28 cellular contexts compared by ENCODE assay signal in the genomic region with DNA sequence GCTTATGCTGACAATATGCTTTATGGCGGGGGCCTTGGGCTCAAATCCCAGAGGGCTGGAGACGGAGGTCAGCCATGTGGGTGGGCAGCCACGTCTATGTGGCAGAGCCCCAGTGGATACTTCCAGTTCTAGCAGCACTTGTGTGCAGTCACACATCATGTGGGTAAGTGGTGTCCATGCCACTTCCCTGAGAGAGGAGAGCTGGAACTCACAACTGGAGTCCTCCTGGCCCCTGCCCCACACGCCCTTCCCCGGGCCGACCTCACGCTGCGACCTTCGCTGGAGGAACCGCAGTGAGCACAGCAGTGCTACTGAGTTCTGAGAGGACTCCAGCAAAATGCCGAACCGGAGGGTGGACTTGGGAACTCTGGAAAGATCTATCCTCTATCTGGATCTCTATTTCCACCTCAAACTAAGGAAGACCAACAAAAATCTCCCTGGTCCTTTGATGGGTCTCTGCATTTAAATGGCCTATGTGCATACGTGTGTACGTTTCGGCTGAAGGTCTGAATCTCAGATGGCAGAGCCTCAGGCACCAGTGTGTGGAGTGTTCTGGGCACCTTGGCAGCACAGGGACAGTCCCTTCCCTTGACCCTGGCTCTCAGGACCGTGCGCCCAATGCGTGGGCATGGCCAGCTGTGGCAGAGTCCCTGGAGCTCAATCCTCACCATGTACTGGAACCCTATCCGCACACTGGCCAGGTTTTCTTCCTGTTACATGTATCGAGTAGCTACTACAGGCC. TPM values are rescaled to one million over a fixed set of nuclear protein-coding genes. Genes with fewer than 3 reads are reported as not detected.
"Had no signal": no experiment of that assay in that cellular context is flagged by ENCODE, and none has a peak within 500 bp of the region (broad histone marks: within the 10 kb centered on the region; RNA-seq: fewer than 3 reads in every experiment).

No MANE protein-coding gene starts in this region.

- H3K9me3 ChIP-seq: heart left ventricle, left lung, lower lobe of right lung, ovary, right atrium auricular region, sigmoid colon, spleen, testis, thyroid gland, transverse colon, upper lobe of left lung, vagina had no signal

- FAIRE-seq: islet of Langerhans, kidney, small intestine had no signal

- H3K36me3 ChIP-seq: heart left ventricle, left lung, lower lobe of right lung, ovary, right atrium auricular region, sigmoid colon, spleen, thyroid gland, transverse colon, upper lobe of left lung, vagina had no signal

- H3K36me3 Mint-ChIP-seq: immature natural killer cell; naive thymus-derived CD8-positive, alpha-beta T cell; stimulated activated effector memory CD8-positive, alpha-beta T cell treated with anti-CD3 and anti-CD28 coated beads, Interleukin-12 subunit alpha, Interleukin-12 subunit beta, amount 100 ng/mL, for 72 hours had no signal

- H3K27ac Mint-ChIP-seq: immature natural killer cell; naive thymus-derived CD8-positive, alpha-beta T cell; nephron; progenitor cell of endocrine pancreas; stimulated activated effector memory CD8-positive, alpha-beta T cell treated with anti-CD3 and anti-CD28 coated beads, Interleukin-12 subunit alpha, Interleukin-12 subunit beta, amount 100 ng/mL, for 72 hours had no signal

- ATAC-seq: heart left ventricle; left colon; left lung; lower lobe of right lung; naive thymus-derived CD8-positive, alpha-beta T cell; stimulated activated effector memory CD8-positive, alpha-beta T cell treated with anti-CD3 and anti-CD28 coated beads, Interleukin-12 subunit alpha, Interleukin-12 subunit beta, amount 100 ng/mL, for 72 hours; stimulated activated naive CD8-positive, alpha-beta T cell treated with anti-CD3 and anti-CD28 coated beads, Interleukin-15, amount 100 ng/mL, for 72 hours had no signal

- H3K4me1 ChIP-seq: heart left ventricle, left lung, lower lobe of right lung, right atrium auricular region, sigmoid colon, spleen, testis, thyroid gland, transverse colon, upper lobe of left lung, vagina had no signal

- H3K9me3 Mint-ChIP-seq: immature natural killer cell; naive thymus-derived CD8-positive, alpha-beta T cell; nephron; stimulated activated effector memory CD8-positive, alpha-beta T cell treated with anti-CD3 and anti-CD28 coated beads, Interleukin-12 subunit alpha, Interleukin-12 subunit beta, amount 100 ng/mL, for 72 hours; stimulated activated naive CD8-positive, alpha-beta T cell treated with anti-CD3 and anti-CD28 coated beads, Interleukin-15, amount 100 ng/mL, for 72 hours had no signal

- H3K4me1 Mint-ChIP-seq: immature natural killer cell; naive thymus-derived CD8-positive, alpha-beta T cell; stimulated activated effector memory CD8-positive, alpha-beta T cell treated with anti-CD3 and anti-CD28 coated beads, Interleukin-12 subunit alpha, Interleukin-12 subunit beta, amount 100 ng/mL, for 72 hours; stimulated activated naive CD8-positive, alpha-beta T cell treated with anti-CD3 and anti-CD28 coated beads, Interleukin-15, amount 100 ng/mL, for 72 hours had no signal

- H3K27me3 ChIP-seq: ovary, right atrium auricular region, testis, thyroid gland, upper lobe of left lung, vagina had no signal

- H3K4me3 ChIP-seq: heart left ventricle, left lung, lower lobe of right lung, ovary, right atrium auricular region, sigmoid colon, spleen, testis, thyroid gland, transverse colon, upper lobe of left lung, vagina had no signal

- DNase-seq: heart left ventricle; hypothalamus; immature natural killer cell; kidney; left colon; left lung; lower lobe of right lung; mammary epithelial cell; mesenchymal stem cell; naive thymus-derived CD8-positive, alpha-beta T cell; occipital lobe; ovary; sigmoid colon; small intestine; spleen; stimulated activated CD4-positive, alpha-beta T cell treated with anti-CD3 and anti-CD28 coated beads, Interleukin-4, amount 100 ng/mL, for 24 hours; stimulated activated naive CD4-positive, alpha-beta T cell treated with Interleukin-2 at 50 U/mL for 16 hours; stimulated activated naive CD8-positive, alpha-beta T cell treated with anti-CD3 and anti-CD28 coated beads, Interleukin-15, amount 100 ng/mL, for 72 hours; testis; thyroid gland; transverse colon had no signal

- H3K4me3 Mint-ChIP-seq: immature natural killer cell; naive thymus-derived CD8-positive, alpha-beta T cell; nephron; stimulated activated effector memory CD8-positive, alpha-beta T cell treated with anti-CD3 and anti-CD28 coated beads, Interleukin-12 subunit alpha, Interleukin-12 subunit beta, amount 100 ng/mL, for 72 hours; stimulated activated naive CD8-positive, alpha-beta T cell treated with anti-CD3 and anti-CD28 coated beads, Interleukin-15, amount 100 ng/mL, for 72 hours had no signal

- H3K27ac ChIP-seq: heart left ventricle, left lung, lower lobe of right lung, ovary, right atrium auricular region, sigmoid colon, spleen, testis, thyroid gland, transverse colon, upper lobe of left lung, vagina had no signal

RNA-seq across cellular contexts. Expression of a gene that starts 55.4 kb away (rescaled TPM):
- total RNA-seq: right atrium auricular region, vagina had no signal
- polyA plus RNA-seq: immature natural killer cell had no signal
